ENCODE assay signal across 14 cellular contexts in the genomic region with DNA sequence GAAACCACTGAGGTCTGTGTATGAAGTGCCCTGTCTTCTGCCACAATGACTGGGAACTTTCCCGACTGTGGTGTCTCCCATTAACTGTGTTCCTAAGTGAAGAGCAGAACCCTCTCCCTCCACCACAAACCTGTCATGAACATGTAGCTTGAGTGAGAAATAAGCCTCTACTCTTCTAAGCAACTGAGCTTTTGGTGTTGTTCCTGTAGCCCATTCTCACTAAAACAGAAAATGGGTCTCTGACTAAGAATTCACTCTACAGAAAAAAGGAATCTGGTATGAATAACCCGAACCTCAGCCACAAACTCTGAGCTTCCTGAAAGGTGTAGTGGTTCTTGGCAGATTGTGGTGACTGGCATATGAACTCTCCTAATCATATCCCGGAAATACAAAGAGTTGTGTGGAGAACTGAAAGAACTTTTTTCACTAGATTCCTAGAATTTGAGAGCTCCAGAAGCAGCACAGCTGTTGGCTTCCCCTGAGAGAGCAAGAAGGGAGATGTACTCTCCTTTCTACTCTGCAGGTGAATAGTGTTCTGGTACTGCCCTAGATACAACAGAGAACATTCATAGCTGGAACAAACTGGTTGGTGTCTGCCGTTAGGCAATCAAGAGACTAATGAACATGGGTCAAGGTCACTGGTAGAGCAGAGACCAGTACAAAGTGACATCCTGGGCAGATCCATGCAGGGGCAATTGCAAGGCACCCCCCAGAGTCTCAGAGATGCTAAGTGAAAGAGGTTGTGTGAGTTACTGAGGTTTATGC.
DNase-seq lines count a peak whose midpoint lies in the region; ATAC-seq, FAIRE-seq and TF ChIP-seq lines count a peak whose summit lies in the region.
"Had no signal": no experiment of that assay in that cellular context is flagged by ENCODE, and none has a peak within 500 bp of the region (broad histone marks: within the 10 kb centered on the region; RNA-seq: fewer than 3 reads in every experiment).

No MANE protein-coding gene starts in this region.

- no peak overlapping the region for H2AFZ ChIP-seq in DND-41 (ENCODE audit: low read depth, low read length)

- ATAC-seq in DND-41 (ENCODE audit: insufficient read depth, low read depth) (peak; percentile 61), GM18505 (IDR thresholded peaks at IDR 0.05; ENCODE audit: unreplicated experiment) (peak; percentile 54), HG03095 (IDR thresholded peaks at IDR 0.05; ENCODE audit: unreplicated experiment) (peak; percentile 50), GM21576 (IDR thresholded peaks at IDR 0.05; ENCODE audit: unreplicated experiment) (no peak)
- ATAC-seq: left ventricle myocardium superior had no signal

- peak; percentile 58 for FAIRE-seq in bronchial epithelial cell (lab: Jason Lieb, UNC)

- no peak overlapping the region for H3K4me2 ChIP-seq in DND-41 (ENCODE audit: insufficient read depth, low read length)

- no peak overlapping the region for H3K4me3 ChIP-seq in DND-41 (ENCODE audit: low read depth in 1 of 2, low read length in 2 of 2)
- no peak overlapping the region for H3K4me3 ChIP-seq in bronchial epithelial cell (ENCODE audit: low read depth, low read length)

- TF ChIP-seq POLR2A in GM18505 (IDR thresholded peaks at IDR 0.05; ENCODE audit: borderline replicate concordance, extremely low read depth, insufficient read depth, insufficient read length), result no peak

- no peak overlapping the region for H3K27ac ChIP-seq in DND-41 (ENCODE audit: low read length)
- H3K27ac ChIP-seq: foreskin keratinocyte had no signal

- no peaks in the 10 kb centered on the region for H3K9me3 ChIP-seq in DND-41 (ENCODE audit: insufficient read depth, low read length, severe bottlenecking)
- H3K9me3 ChIP-seq: BE2C had no signal

- H3K4me1 ChIP-seq in DND-41 (ENCODE audit: insufficient read depth, low read length), result no peaks in the 10 kb centered on the region
- H3K4me1 ChIP-seq: BE2C, foreskin keratinocyte had no signal

- H3K27me3 ChIP-seq in DND-41 (ENCODE audit: insufficient read depth, low read length, poor library complexity) (no peaks in the 10 kb centered on the region), bronchial epithelial cell (ENCODE audit: control insufficient read depth, insufficient read depth, low read length) (no peaks in the 10 kb centered on the region)
- H3K27me3 ChIP-seq: BE2C, foreskin keratinocyte had no signal

- H3K36me3 ChIP-seq in DND-41 (ENCODE audit: insufficient read depth, low read length) (no peaks in the 10 kb centered on the region), bronchial epithelial cell (ENCODE audit: control insufficient read depth, insufficient read depth, low read length) (no peaks in the 10 kb centered on the region)
- H3K36me3 ChIP-seq: BE2C had no signal

- TF ChIP-seq CTCF in DND-41 (IDR thresholded peaks at IDR 0.05; ENCODE audit: borderline replicate concordance, extremely low read depth, low read length, poor library complexity, severe bottlenecking) (no peak), bronchial epithelial cell (IDR thresholded peaks at IDR 0.05; ENCODE audit: insufficient read depth, low read length, severe bottlenecking) (no peak)

- no peaks in the 10 kb centered on the region for H4K20me1 ChIP-seq in DND-41 (ENCODE audit: insufficient read depth, low read length)

- H3K79me2 ChIP-seq in DND-41 (ENCODE audit: insufficient read depth, low read length), result no peaks in the 10 kb centered on the region

- DNase-seq in DND-41 (no peak), bronchial epithelial cell (ENCODE audit: low read depth) (no peak), Ammon's horn (ENCODE audit: low spot score) (no peak), iPS-NIHi7 (ENCODE audit: extremely low spot score) (no peak)
- DNase-seq: activated CD4-positive, CD25-positive, alpha-beta regulatory T cell treated with anti-CD3 and anti-CD28 coated beads, Interleukin-2, amount 50 U/mL, for 72 hours; aorta; BE2C; foreskin keratinocyte; left ventricle myocardium superior; NCI-H146; stimulated activated CD4-positive, alpha-beta T cell treated with anti-CD3 and anti-CD28 coated beads, Interleukin-12 subunit alpha, Interleukin-12 subunit beta, amount 100 ng/mL, for 4 hours had no signal

- no peak overlapping the region for H3K9ac ChIP-seq in DND-41 (ENCODE audit: low read depth, low read length)
